In genomic region chr6:122476131-122476530, GRCh38 we compare ENCODE assay signal across 10 cellular contexts. TPM values are rescaled to one million over a fixed set of nuclear protein-coding genes. Genes with fewer than 3 reads are reported as not detected.
DNase-seq lines count a peak whose midpoint lies in the region; ATAC-seq and TF ChIP-seq lines count a peak whose summit lies in the region.
"Had no signal": no experiment of that assay in that cellular context is flagged by ENCODE, and none has a peak within 500 bp of the region (broad histone marks: within the 10 kb centered on the region; RNA-seq: fewer than 3 reads in every experiment).

No MANE protein-coding gene starts in this region.

- H3K36me3 Mint-ChIP-seq in CD8-positive, alpha-beta T cell: peaks cover 8% of the 10 kb centered on the region
- peaks cover 6% of the 10 kb centered on the region for H3K36me3 Mint-ChIP-seq in T-helper 17 cell (ENCODE audit: low read depth)

- no peak overlapping the region for H2BK20ac ChIP-seq in IMR-90 (ENCODE audit: low read depth, low read length)

- H4K91ac ChIP-seq in IMR-90 (ENCODE audit: insufficient read depth, low read depth, low read length): no peak overlapping the region

- H3K4me2 ChIP-seq in IMR-90 (ENCODE audit: low read depth, low read length): no peak overlapping the region

- no peaks in the 10 kb centered on the region for H3K27me3 Mint-ChIP-seq in CD8-positive, alpha-beta T cell (ENCODE audit: low read depth)
- H3K27me3 Mint-ChIP-seq in T-helper 17 cell: no peaks in the 10 kb centered on the region

- H3K9ac ChIP-seq in IMR-90 (ENCODE audit: low read depth, low read length) (no peak overlapping the region), adipocyte (ENCODE audit: low read length) (no peak overlapping the region)

- no peak overlapping the region for H3K4ac ChIP-seq in IMR-90 (ENCODE audit: low read depth, low read length)

- no peak overlapping the region for H2AFZ ChIP-seq in IMR-90 (replicated peaks; ENCODE audit: low read length, poor library complexity)

- intact Hi-C loops in CD8-positive, alpha-beta T cell (cut with DNase I, micrococcal nuclease): loop anchor here (1.0 to 10.0 kb wide), 3 partner anchors 54 to 1141 kb away; partner anchors contain the start of gene TBC1D32 (in 1 of the 2)
- intact Hi-C loops in IMR-90 (cut with micrococcal nuclease): loop anchor here (1.0 kb wide), 1 partner anchor 54 kb away; no protein-coding TSS in a partner anchor
- intact Hi-C loops in right lobe of liver (cut with DNase I): no loop called here

- H3K4me1 Mint-ChIP-seq in CD8-positive, alpha-beta T cell (ENCODE audit: low read depth): peaks cover 3% of the 10 kb centered on the region
- peaks cover 8% of the 10 kb centered on the region for H3K4me1 Mint-ChIP-seq in T-helper 17 cell

- no peak overlapping the region for H3K27ac ChIP-seq in CD8-positive, alpha-beta T cell (ENCODE audit: low read depth, low read length)
- H3K27ac ChIP-seq in IMR-90 (ENCODE audit: insufficient read depth, low read length): no peak overlapping the region
- no peak overlapping the region for H3K27ac ChIP-seq in right lobe of liver
- H3K27ac ChIP-seq: HL-60 had no signal

- ATAC-seq in CD8-positive, alpha-beta T cell: no peak
- no peak for ATAC-seq in IMR-90 (ENCODE audit: low read depth)
- ATAC-seq in right lobe of liver: no peak
- no peak for ATAC-seq in HG03175 (IDR thresholded peaks at IDR 0.05; ENCODE audit: unreplicated experiment)
- ATAC-seq in T-helper 17 cell: no peak
- ATAC-seq in HG03432 (IDR thresholded peaks at IDR 0.05; ENCODE audit: unreplicated experiment): no peak

- no peaks in the 10 kb centered on the region for H4K20me1 ChIP-seq in IMR-90 (ENCODE audit: insufficient read depth, low read length)

- H3K23ac ChIP-seq in IMR-90 (ENCODE audit: low read depth, low read length): no peak overlapping the region

- POLR2A ChIA-PET in CD8-positive, alpha-beta T cell (lab: Charles Lee): no interaction called here
- POLR2A ChIA-PET in IMR-90 (lab: Charles Lee; ENCODE audit: unreplicated experiment): no interaction called here

- H3K27ac Mint-ChIP-seq in CD8-positive, alpha-beta T cell: no peak overlapping the region
- no peak overlapping the region for H3K27ac Mint-ChIP-seq in T-helper 17 cell

- TF ChIP-seq POLR2A in IMR-90 (IDR thresholded peaks at IDR 0.05; ENCODE audit: low read depth, low read length): no peak
- TF ChIP-seq POLR2A in right lobe of liver (IDR thresholded peaks at IDR 0.05): no peak

- H2BK5ac ChIP-seq in IMR-90 (ENCODE audit: low read depth, low read length, poor library complexity, severe bottlenecking): no peak overlapping the region

- no peak overlapping the region for H3K4me3 Mint-ChIP-seq in CD8-positive, alpha-beta T cell
- no peak overlapping the region for H3K4me3 Mint-ChIP-seq in T-helper 17 cell

- H3K4me3 ChIP-seq in CD8-positive, alpha-beta T cell (ENCODE audit: low read depth, low read length): no peak overlapping the region
- H3K4me3 ChIP-seq in IMR-90 (ENCODE audit: insufficient read depth, low read depth, low read length) (no peak overlapping the region), adipocyte (ENCODE audit: low read length) (no peak overlapping the region), right lobe of liver (no peak overlapping the region)

- no peak for DNase-seq in CD8-positive, alpha-beta T cell
- DNase-seq in IMR-90 (peak; percentile 33), adipocyte (ENCODE audit: low read depth) (peak; percentile 68), right lobe of liver (no peak), T-helper 17 cell (no peak)
- no peak for DNase-seq in activated CD4-positive, alpha-beta T cell treated with anti-CD3 and anti-CD28 coated beads for 4 hours
- DNase-seq: aorta had no signal

- no peak overlapping the region for H2AK9ac ChIP-seq in IMR-90 (replicated peaks; ENCODE audit: low read depth, low read length, poor library complexity)

- peak; percentile 67 for TF ChIP-seq RAD21 in IMR-90 (IDR thresholded peaks at IDR 0.05; ENCODE audit: low read length)

- no peaks in the 10 kb centered on the region for H3K9me3 Mint-ChIP-seq in CD8-positive, alpha-beta T cell

- in situ Hi-C loops in IMR-90 (cut with MboI; ENCODE audit: low sequenced_read_pairs): no loop called here

- no peak overlapping the region for H4K8ac ChIP-seq in IMR-90 (ENCODE audit: low read depth in 2 of 2, low read length in 2 of 2)

- no peaks in the 10 kb centered on the region for H3K36me3 ChIP-seq in CD8-positive, alpha-beta T cell (ENCODE audit: insufficient read depth, low read length)
- H3K36me3 ChIP-seq in IMR-90 (ENCODE audit: control insufficient read depth, insufficient read depth, low read length) (no peaks in the 10 kb centered on the region), adipocyte (ENCODE audit: control insufficient read depth, insufficient read depth, low read length, severe bottlenecking) (no peaks in the 10 kb centered on the region), right lobe of liver (no peaks in the 10 kb centered on the region)

- H3K9me1 ChIP-seq in IMR-90 (ENCODE audit: insufficient read depth, low read length): no peaks in the 10 kb centered on the region

- H2AK5ac ChIP-seq in IMR-90 (ENCODE audit: low read depth, low read length): no peak overlapping the region

- dilution Hi-C loops in IMR-90 (cut with HindIII; ENCODE audit: low sequenced_read_pairs, unreplicated experiment): no loop called here

- H3K79me1 ChIP-seq in IMR-90 (ENCODE audit: low read depth in 1 of 2, low read length in 2 of 2): peaks cover 0 to 3% of the 10 kb centered on the region in 2 experiments; a peak in 2 of 4 replicates

- no peak overlapping the region for H3K18ac ChIP-seq in IMR-90 (ENCODE audit: low read depth, low read length)

- H2BK15ac ChIP-seq in IMR-90 (ENCODE audit: low read depth, low read length): no peak overlapping the region

- no peak overlapping the region for H3K56ac ChIP-seq in IMR-90 (ENCODE audit: extremely low read depth, insufficient read depth, low read length)

- BruUV-seq in IMR-90 (replicated peaks; lab: Mats Ljungman, UMichigan): no TSS peak

- no peak overlapping the region for H4K5ac ChIP-seq in IMR-90 (ENCODE audit: low read depth, low read length)

- H3K14ac ChIP-seq in IMR-90 (replicated peaks; ENCODE audit: low read depth, low read length): no peak overlapping the region

- H3K4me1 ChIP-seq in CD8-positive, alpha-beta T cell (ENCODE audit: insufficient read depth, low read length): no peaks in the 10 kb centered on the region
- H3K4me1 ChIP-seq in IMR-90 (ENCODE audit: control insufficient read depth, insufficient read depth, low read length): no peaks in the 10 kb centered on the region
- peaks cover 4% of the 10 kb centered on the region for H3K4me1 ChIP-seq in adipocyte (ENCODE audit: control insufficient read depth, insufficient read depth, low read length)
- H3K4me1 ChIP-seq in right lobe of liver: peaks cover 0 to 6% (median 0%) of the 10 kb centered on the region in 4 donors

- H3K27me3 ChIP-seq in CD8-positive, alpha-beta T cell (ENCODE audit: insufficient read depth, low read length): no peaks in the 10 kb centered on the region
- no peaks in the 10 kb centered on the region for H3K27me3 ChIP-seq in IMR-90 (ENCODE audit: control insufficient read depth, insufficient read depth, low read length)
- H3K27me3 ChIP-seq in adipocyte (replicated peaks; ENCODE audit: control insufficient read depth, insufficient read depth, low read length): no peaks in the 10 kb centered on the region
- no peaks in the 10 kb centered on the region for H3K27me3 ChIP-seq in right lobe of liver

- CTCF ChIA-PET in CD8-positive, alpha-beta T cell (lab: Charles Lee): interaction anchor here (1.5 to 3.0 kb wide), 2 partner anchors 15 to 54 kb away, joined by 3 to 23 read pairs; no protein-coding TSS in a partner anchor
- CTCF ChIA-PET in IMR-90 (lab: Yijun Ruan, JAX): no interaction called here

- H2BK120ac ChIP-seq in IMR-90 (ENCODE audit: low read depth, low read length): no peak overlapping the region

- TF ChIP-seq CTCF in CD8-positive, alpha-beta T cell (IDR thresholded peaks at IDR 0.05): peak; percentile 81
- TF ChIP-seq CTCF in IMR-90 (conservative IDR thresholded peaks at IDR 0.05; ENCODE audit: low read depth, low read length) (peak; percentile 62), right lobe of liver (IDR thresholded peaks at IDR 0.05) (peak; percentile 37 to 52 (median 50))

- no peaks in the 10 kb centered on the region for H3K9me3 ChIP-seq in CD8-positive, alpha-beta T cell (ENCODE audit: low read length)
- H3K9me3 ChIP-seq in IMR-90 (ENCODE audit: control insufficient read depth, insufficient read depth, low read length): no peaks in the 10 kb centered on the region
- no peaks in the 10 kb centered on the region for H3K9me3 ChIP-seq in adipocyte (ENCODE audit: control insufficient read depth, low read length)
- no peaks in the 10 kb centered on the region for H3K9me3 ChIP-seq in right lobe of liver
- H3K9me3 ChIP-seq in T-helper 17 cell (ENCODE audit: control insufficient read depth, low read length, poor library complexity, severe bottlenecking): no peaks in the 10 kb centered on the region

TF ChIP-seq in IMR-90, 13 proteins besides CTCF, POLR2A, EP300 and RAD21:
- TF ChIP-seq ELK1 (IDR thresholded peaks at IDR 0.05; ENCODE audit: borderline replicate concordance, low read depth, low read length): no peak
- TF ChIP-seq SMC3 (IDR thresholded peaks at IDR 0.05; ENCODE audit: low read depth, low read length): 0 out of 2 replicates have a peak, but pooled peaks have one; percentile 4

RNA-seq across cellular contexts. Expression of gene SERINC1, which starts 4.5 kb away (rescaled TPM):
- total RNA-seq in CD8-positive, alpha-beta T cell: 100 to 1,000 TPM; 222 to 228 TPM
- 123 and 235 TPM in 2 replicates for total RNA-seq in IMR-90 (2012; rRNA removed)
- 55.3 and 79.8 TPM in 2 replicates for polyA plus RNA-seq in IMR-90 (2012; rRNA removed)
- 13.8 and 14.5 TPM in 2 replicates for polyA plus RNA-seq in IMR-90 (2012; cell fraction: cytosol; rRNA removed)
- 2.6 and 23.2 TPM in 2 replicates for polyA plus RNA-seq in IMR-90 (2012; cell fraction: nucleus; rRNA removed; ENCODE audit: low replicate concordance)
- total RNA-seq in right lobe of liver: 100 to 1,000 TPM in 4 of 6 experiments, 10 to 100 TPM in 2; 83.6 to 114 (median 102) TPM
- total RNA-seq in T-helper 17 cell: 100 to 1,000 TPM; 120 to 127 TPM

Comparison
In these comparisons a context has a peak if more than half of its experiments do, and no peak if none do; other contexts are left out.
1. DNase-seq: peak in IMR-90 (single experiment) and adipocyte (single experiment); none in CD8-positive, alpha-beta T cell (0 of 7), right lobe of liver (0 of 3), activated CD4-positive, alpha-beta T cell treated with anti-CD3 and anti-CD28 coated beads for 4 hours (0 of 2) and T-helper 17 cell (0 of 3).
2. intact Hi-C loops: an anchor here in CD8-positive, alpha-beta T cell (1.0 to 10.0 kb wide) and IMR-90 (1.0 kb wide); none called in right lobe of liver.
3. Peak in every context shown above with its lines, with median percentiles within 50 percentile points of each other: CTCF ChIP-seq.